Comparison of ENCODE assay signal across 26 cellular contexts in the genomic region with DNA sequence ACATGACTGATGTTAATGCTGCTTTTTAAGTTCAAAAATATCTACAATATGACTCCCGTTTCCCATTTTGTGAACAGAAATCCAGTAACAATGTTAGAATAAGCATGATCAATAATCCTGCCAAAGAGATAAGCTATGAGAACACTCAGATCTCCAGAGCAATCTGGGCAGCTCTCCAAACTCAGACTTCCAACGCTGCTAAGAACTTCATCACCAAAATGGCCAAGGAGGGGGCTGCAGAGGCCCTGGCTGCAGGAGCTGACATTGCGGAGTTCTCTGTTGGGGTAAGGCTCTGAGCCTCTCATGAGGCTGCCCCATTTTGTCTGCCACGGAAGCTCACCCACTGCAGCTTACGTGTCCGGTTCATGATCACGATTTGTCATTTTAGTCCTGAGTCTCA.
"Had no signal": no experiment of that assay in that cellular context is flagged by ENCODE, and none has a peak within 500 bp of the region (broad histone marks: within the 10 kb centered on the region; RNA-seq: fewer than 3 reads in every experiment).

No MANE protein-coding gene starts in this region.

- DNase-seq: activated CD4-positive, alpha-beta memory T cell treated with anti-CD3 and anti-CD28 coated beads for 36 hours; activated CD4-positive, alpha-beta T cell treated with anti-CD3 and anti-CD28 coated beads, Interleukin-2, amount 10 ng/mL, durations not matched to agents 7 days and 5 days; activated CD4-positive, CD25-positive, alpha-beta regulatory T cell; activated CD8-positive, alpha-beta memory T cell treated with anti-CD3 and anti-CD28 coated beads for 24 hours; activated gamma-delta T cell; activated naive CD4-positive, alpha-beta T cell treated with anti-CD3 and anti-CD28 coated beads, Interleukin-2, amount 50 U/mL, for 16 hours; activated naive CD8-positive, alpha-beta T cell treated with anti-CD3 and anti-CD28 coated beads, Interleukin-2, amount 10 ng/mL, durations not matched to agents 7 days and 5 days; activated T-cell treated with anti-CD3 and anti-CD28 coated beads, Interleukin-2, amount 50 U/mL, for 4 hours; aorta; central memory CD4-positive, alpha-beta T cell; KG1; NCI-H1048; NCI-H146; NCI-H187 treated with DMSO at 0.1 percent for 48 hours; NCI-H2081 treated with DMSO at 0.1 percent for 48 hours; NCI-H2171; NCI-H2227 treated with DMSO at 0.1 percent for 48 hours; NCI-H446 treated with DMSO at 0.1 percent for 48 hours; NCI-H524 treated with DMSO at 0.1 percent for 48 hours; NCI-H748 treated with DMSO at 0.1 percent for 48 hours; T-cell; T-helper 2 cell; T1000 had no signal

- H3K27me3 ChIP-seq: breast epithelium had no signal

- ATAC-seq: activated T-cell treated with anti-CD3 and anti-CD28 coated beads, Interleukin-2, amount 50 U/mL, for 4 hours; activated T-helper 17 cell treated with anti-CD3 and anti-CD28 coated beads, Interleukin-2, amount 50 U/mL, for 72 hours; T-cell had no signal

- H3K4me3 ChIP-seq: breast epithelium, SK-N-MC had no signal

- H3K36me3 ChIP-seq: breast epithelium had no signal

- H3K27ac ChIP-seq: breast epithelium, SK-N-MC had no signal

- H3K4me1 ChIP-seq: breast epithelium had no signal

- H3K9me3 ChIP-seq: breast epithelium had no signal
